ENCODE assay signal across 1 cellular context in the genomic region with DNA sequence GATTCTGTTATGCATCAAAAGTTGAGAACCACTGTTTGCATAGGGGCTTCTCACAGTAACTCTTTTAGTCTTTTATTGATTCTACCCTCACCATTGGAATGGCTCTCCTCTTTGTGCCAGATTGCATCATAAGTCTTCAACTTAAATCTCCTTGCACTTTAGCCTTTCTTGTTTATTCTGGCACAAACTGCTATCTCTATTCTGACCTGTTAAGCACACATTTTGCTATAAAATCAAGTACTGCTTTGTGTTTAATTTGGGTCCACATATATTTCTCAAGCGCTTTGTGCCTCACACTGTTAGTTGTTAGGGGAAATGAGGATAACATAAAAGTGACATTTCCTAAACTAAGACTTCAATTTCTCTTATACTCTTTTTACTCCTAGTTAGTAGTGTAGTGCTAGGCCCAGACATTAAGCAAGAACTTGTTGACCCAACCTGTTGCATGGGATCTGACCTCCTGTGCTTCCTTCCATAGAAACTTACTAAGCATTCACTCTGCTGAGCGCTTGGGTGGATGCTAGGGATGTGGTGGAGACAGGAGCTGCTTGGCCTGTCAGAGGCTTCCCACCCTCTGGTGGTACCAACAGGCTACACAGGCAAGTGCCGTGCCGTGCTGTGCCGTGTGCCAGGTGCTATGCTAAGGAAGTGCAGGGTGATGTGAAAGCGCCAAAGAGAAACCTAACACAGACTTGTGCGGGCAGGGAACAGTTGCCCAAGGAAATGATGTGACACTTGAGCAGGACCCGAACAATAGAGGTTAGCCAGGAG.
TF ChIP-seq lines count a peak whose summit lies in the region.

No MANE protein-coding gene starts in this region.

TF ChIP-seq in HepG2, 621 proteins besides CTCF, POLR2A, EP300 and RAD21 (continued from another document and continues in another):
- TF ChIP-seq, protein P1, sequence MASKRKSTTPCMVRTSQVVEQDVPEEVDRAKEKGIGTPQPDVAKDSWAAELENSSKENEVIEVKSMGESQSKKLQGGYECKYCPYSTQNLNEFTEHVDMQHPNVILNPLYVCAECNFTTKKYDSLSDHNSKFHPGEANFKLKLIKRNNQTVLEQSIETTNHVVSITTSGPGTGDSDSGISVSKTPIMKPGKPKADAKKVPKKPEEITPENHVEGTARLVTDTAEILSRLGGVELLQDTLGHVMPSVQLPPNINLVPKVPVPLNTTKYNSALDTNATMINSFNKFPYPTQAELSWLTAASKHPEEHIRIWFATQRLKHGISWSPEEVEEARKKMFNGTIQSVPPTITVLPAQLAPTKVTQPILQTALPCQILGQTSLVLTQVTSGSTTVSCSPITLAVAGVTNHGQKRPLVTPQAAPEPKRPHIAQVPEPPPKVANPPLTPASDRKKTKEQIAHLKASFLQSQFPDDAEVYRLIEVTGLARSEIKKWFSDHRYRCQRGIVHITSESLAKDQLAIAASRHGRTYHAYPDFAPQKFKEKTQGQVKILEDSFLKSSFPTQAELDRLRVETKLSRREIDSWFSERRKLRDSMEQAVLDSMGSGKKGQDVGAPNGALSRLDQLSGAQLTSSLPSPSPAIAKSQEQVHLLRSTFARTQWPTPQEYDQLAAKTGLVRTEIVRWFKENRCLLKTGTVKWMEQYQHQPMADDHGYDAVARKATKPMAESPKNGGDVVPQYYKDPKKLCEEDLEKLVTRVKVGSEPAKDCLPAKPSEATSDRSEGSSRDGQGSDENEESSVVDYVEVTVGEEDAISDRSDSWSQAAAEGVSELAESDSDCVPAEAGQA (IDR thresholded peaks at IDR 0.05; ENCODE audit: low read depth): no peak
- TF ChIP-seq, protein P1 (CRISPR knock-in tag; IDR thresholded peaks at IDR 0.05; ENCODE audit: borderline replicate concordance): 0 out of 2 replicates have a peak, but pooled peaks have one; percentile 56
- TF ChIP-seq NR2C2 (CRISPR knock-in tag; IDR thresholded peaks at IDR 0.05; ENCODE audit: borderline replicate concordance): peak; percentile 69
- no peak for TF ChIP-seq ZBTB8A (CRISPR knock-in tag; IDR thresholded peaks at IDR 0.05; ENCODE audit: borderline replicate concordance, low read depth)
- no peak for TF ChIP-seq ZNF501 (CRISPR knock-in tag; IDR thresholded peaks at IDR 0.05)
- TF ChIP-seq, protein P2, sequence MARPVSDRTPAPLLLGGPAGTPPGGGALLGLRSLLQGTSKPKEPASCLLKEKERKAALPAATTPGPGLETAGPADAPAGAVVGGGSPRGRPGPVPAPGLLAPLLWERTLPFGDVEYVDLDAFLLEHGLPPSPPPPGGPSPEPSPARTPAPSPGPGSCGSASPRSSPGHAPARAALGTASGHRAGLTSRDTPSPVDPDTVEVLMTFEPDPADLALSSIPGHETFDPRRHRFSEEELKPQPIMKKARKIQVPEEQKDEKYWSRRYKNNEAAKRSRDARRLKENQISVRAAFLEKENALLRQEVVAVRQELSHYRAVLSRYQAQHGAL (CRISPR knock-in tag; IDR thresholded peaks at IDR 0.05; ENCODE audit: not compliant biosample characterization): no peak
- TF ChIP-seq, protein P3, sequence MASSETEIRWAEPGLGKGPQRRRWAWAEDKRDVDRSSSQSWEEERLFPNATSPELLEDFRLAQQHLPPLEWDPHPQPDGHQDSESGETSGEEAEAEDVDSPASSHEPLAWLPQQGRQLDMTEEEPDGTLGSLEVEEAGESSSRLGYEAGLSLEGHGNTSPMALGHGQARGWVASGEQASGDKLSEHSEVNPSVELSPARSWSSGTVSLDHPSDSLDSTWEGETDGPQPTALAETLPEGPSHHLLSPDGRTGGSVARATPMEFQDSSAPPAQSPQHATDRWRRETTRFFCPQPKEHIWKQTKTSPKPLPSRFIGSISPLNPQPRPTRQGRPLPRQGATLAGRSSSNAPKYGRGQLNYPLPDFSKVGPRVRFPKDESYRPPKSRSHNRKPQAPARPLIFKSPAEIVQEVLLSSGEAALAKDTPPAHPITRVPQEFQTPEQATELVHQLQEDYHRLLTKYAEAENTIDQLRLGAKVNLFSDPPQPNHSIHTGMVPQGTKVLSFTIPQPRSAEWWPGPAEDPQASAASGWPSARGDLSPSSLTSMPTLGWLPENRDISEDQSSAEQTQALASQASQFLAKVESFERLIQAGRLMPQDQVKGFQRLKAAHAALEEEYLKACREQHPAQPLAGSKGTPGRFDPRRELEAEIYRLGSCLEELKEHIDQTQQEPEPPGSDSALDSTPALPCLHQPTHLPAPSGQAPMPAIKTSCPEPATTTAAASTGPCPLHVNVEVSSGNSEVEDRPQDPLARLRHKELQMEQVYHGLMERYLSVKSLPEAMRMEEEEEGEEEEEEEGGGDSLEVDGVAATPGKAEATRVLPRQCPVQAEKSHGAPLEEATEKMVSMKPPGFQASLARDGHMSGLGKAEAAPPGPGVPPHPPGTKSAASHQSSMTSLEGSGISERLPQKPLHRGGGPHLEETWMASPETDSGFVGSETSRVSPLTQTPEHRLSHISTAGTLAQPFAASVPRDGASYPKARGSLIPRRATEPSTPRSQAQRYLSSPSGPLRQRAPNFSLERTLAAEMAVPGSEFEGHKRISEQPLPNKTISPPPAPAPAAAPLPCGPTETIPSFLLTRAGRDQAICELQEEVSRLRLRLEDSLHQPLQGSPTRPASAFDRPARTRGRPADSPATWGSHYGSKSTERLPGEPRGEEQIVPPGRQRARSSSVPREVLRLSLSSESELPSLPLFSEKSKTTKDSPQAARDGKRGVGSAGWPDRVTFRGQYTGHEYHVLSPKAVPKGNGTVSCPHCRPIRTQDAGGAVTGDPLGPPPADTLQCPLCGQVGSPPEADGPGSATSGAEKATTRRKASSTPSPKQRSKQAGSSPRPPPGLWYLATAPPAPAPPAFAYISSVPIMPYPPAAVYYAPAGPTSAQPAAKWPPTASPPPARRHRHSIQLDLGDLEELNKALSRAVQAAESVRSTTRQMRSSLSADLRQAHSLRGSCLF (CRISPR knock-in tag; IDR thresholded peaks at IDR 0.05; ENCODE audit: borderline replicate concordance): no peak
- TF ChIP-seq, protein P4, sequence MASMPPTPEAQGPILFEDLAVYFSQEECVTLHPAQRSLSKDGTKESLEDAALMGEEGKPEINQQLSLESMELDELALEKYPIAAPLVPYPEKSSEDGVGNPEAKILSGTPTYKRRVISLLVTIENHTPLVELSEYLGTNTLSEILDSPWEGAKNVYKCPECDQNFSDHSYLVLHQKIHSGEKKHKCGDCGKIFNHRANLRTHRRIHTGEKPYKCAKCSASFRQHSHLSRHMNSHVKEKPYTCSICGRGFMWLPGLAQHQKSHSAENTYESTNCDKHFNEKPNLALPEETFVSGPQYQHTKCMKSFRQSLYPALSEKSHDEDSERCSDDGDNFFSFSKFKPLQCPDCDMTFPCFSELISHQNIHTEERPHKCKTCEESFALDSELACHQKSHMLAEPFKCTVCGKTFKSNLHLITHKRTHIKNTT (CRISPR knock-in tag; IDR thresholded peaks at IDR 0.05): no peak
- no peak for TF ChIP-seq ZNF343 (CRISPR knock-in tag; IDR thresholded peaks at IDR 0.05)
- TF ChIP-seq ZNF589 (CRISPR knock-in tag; conservative IDR thresholded peaks at IDR 0.05): 0 out of 2 replicates have a peak, but pooled peaks have one; percentile 47
- no peak for TF ChIP-seq SRF (IDR thresholded peaks at IDR 0.05; ENCODE audit: low read depth, low read length)
- peak; percentile 36 for TF ChIP-seq ZSCAN21 (CRISPR knock-in tag; IDR thresholded peaks at IDR 0.05; ENCODE audit: borderline replicate concordance)
- no peak for TF ChIP-seq CC2D1A (CRISPR knock-in tag; IDR thresholded peaks at IDR 0.05)
- peak; percentile 77; the same call in 1 of the 2 replicates for TF ChIP-seq SMARCC2 (IDR thresholded peaks at IDR 0.05)
- TF ChIP-seq, protein P5, sequence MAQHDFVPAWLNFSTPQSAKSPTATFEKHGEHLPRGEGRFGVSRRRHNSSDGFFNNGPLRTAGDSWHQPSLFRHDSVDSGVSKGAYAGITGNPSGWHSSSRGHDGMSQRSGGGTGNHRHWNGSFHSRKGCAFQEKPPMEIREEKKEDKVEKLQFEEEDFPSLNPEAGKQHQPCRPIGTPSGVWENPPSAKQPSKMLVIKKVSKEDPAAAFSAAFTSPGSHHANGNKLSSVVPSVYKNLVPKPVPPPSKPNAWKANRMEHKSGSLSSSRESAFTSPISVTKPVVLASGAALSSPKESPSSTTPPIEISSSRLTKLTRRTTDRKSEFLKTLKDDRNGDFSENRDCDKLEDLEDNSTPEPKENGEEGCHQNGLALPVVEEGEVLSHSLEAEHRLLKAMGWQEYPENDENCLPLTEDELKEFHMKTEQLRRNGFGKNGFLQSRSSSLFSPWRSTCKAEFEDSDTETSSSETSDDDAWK (CRISPR knock-in tag; IDR thresholded peaks at IDR 0.05): no peak
- TF ChIP-seq ZNF333 (CRISPR knock-in tag; IDR thresholded peaks at IDR 0.05; ENCODE audit: borderline replicate concordance): no peak
- peak; percentile 96 for TF ChIP-seq FOXJ3 (CRISPR knock-in tag; IDR thresholded peaks at IDR 0.05; ENCODE audit: borderline replicate concordance)
- no peak for TF ChIP-seq ARNTL (CRISPR knock-in tag; IDR thresholded peaks at IDR 0.05)
- TF ChIP-seq, protein P6, sequence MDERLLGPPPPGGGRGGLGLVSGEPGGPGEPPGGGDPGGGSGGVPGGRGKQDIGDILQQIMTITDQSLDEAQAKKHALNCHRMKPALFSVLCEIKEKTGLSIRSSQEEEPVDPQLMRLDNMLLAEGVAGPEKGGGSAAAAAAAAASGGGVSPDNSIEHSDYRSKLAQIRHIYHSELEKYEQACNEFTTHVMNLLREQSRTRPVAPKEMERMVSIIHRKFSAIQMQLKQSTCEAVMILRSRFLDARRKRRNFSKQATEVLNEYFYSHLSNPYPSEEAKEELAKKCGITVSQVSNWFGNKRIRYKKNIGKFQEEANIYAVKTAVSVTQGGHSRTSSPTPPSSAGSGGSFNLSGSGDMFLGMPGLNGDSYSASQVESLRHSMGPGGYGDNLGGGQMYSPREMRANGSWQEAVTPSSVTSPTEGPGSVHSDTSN (CRISPR knock-in tag; IDR thresholded peaks at IDR 0.05): no peak
- TF ChIP-seq HOXA7 (CRISPR knock-in tag; IDR thresholded peaks at IDR 0.05): no peak; the same call in 1 of the 2 replicates
- no peak for TF ChIP-seq ZBTB42 (CRISPR knock-in tag; IDR thresholded peaks at IDR 0.05)
- TF ChIP-seq NFYB (CRISPR knock-in tag; IDR thresholded peaks at IDR 0.05): no peak
- no peak for TF ChIP-seq ZSCAN20 (CRISPR knock-in tag; IDR thresholded peaks at IDR 0.05; ENCODE audit: borderline replicate concordance)
- TF ChIP-seq, protein P7, sequence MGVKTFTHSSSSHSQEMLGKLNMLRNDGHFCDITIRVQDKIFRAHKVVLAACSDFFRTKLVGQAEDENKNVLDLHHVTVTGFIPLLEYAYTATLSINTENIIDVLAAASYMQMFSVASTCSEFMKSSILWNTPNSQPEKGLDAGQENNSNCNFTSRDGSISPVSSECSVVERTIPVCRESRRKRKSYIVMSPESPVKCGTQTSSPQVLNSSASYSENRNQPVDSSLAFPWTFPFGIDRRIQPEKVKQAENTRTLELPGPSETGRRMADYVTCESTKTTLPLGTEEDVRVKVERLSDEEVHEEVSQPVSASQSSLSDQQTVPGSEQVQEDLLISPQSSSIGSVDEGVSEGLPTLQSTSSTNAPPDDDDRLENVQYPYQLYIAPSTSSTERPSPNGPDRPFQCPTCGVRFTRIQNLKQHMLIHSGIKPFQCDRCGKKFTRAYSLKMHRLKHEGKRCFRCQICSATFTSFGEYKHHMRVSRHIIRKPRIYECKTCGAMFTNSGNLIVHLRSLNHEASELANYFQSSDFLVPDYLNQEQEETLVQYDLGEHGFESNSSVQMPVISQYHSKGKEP (CRISPR knock-in tag; IDR thresholded peaks at IDR 0.05): no peak
- TF ChIP-seq ZNF44 (CRISPR knock-in tag; IDR thresholded peaks at IDR 0.05): no peak
- TF ChIP-seq ZNF570 (CRISPR knock-in tag; IDR thresholded peaks at IDR 0.05; ENCODE audit: borderline replicate concordance): no peak
